In the genomic region with DNA sequence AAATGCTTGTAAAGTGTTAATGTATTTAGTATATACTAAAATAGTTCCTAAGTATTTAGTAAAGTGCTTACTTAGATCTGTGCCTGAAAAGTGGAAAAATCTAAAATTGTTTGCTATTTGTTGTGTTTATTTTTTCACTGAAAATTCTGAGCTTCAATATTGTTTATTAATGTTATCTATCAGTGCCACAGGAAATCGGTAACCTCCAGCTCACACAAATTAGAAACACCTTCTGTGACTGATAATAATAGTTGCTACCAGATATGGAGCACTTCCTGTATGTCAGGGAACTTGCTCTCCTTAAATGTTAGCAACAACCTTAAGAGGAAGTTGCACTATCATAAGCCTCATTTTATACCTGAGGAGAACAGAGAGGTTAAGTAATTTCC, we compare ENCODE assay signal across 8 cellular contexts. TPM values are rescaled to one million over a fixed set of nuclear protein-coding genes. Genes with fewer than 3 reads are reported as not detected.
DNase-seq lines count a peak whose midpoint lies in the region; ATAC-seq and TF ChIP-seq lines count a peak whose summit lies in the region.

No MANE protein-coding gene starts in this region.

- DNase-seq in AG04450 (ENCODE audit: low read depth, low spot score) (no peak), immature natural killer cell (no peak), thoracic aorta (ENCODE audit: low spot score) (no peak), NCI-H748 (lab: John Stamatoyannopoulos, UW; ENCODE audit: unreplicated experiment) (no peak)
- no peak for DNase-seq in activated naive CD4-positive, alpha-beta T cell treated with anti-CD3 and anti-CD28 coated beads, Interleukin-2, amount 50 U/mL, for 72 hours (ENCODE audit: low spot score in 2 of 2)
- no peak for DNase-seq in activated CD4-positive, alpha-beta T cell treated with anti-CD3 and anti-CD28 coated beads for 1 hour

- peak overlapping the region; percentile 80 for H3K4me3 ChIP-seq in AG04450 (ENCODE audit: low read depth, low read length)
- H3K4me3 ChIP-seq in thoracic aorta, result peak overlapping the region; percentile 95

- peak overlapping the region; percentile 95 to 98 for H3K27ac Mint-ChIP-seq in activated naive CD4-positive, alpha-beta T cell treated with anti-CD3 and anti-CD28 coated beads, Interleukin-2, amount 50 U/mL, for 72 hours
- H3K27ac Mint-ChIP-seq in immature natural killer cell, result peak overlapping the region; percentile 95 to 100 (median 98)

- no peak for TF ChIP-seq CTCF in AG04450 (IDR thresholded peaks at IDR 0.05; ENCODE audit: low read depth, low read length)
- TF ChIP-seq CTCF in thoracic aorta (IDR thresholded peaks at IDR 0.05), result no peak

- peaks cover 17 to 20% of the 10 kb centered on the region in 2 donors for H3K36me3 Mint-ChIP-seq in activated naive CD4-positive, alpha-beta T cell treated with anti-CD3 and anti-CD28 coated beads, Interleukin-2, amount 50 U/mL, for 72 hours
- peaks cover under 1 to 16% (median 10%) of the 10 kb centered on the region in 3 donors for H3K36me3 Mint-ChIP-seq in immature natural killer cell

- H3K4me3 Mint-ChIP-seq in immature natural killer cell, result peak overlapping the region; percentile 91 to 99 (median 96)

- peak; percentile 46 for ATAC-seq in GM19452 (IDR thresholded peaks at IDR 0.05; ENCODE audit: unreplicated experiment)
- ATAC-seq in HG03460 (IDR thresholded peaks at IDR 0.05; ENCODE audit: unreplicated experiment), result peak; percentile 35
- ATAC-seq in activated naive CD4-positive, alpha-beta T cell treated with anti-CD3 and anti-CD28 coated beads, Interleukin-2, amount 50 U/mL, for 72 hours, result peak in 1 of 2 donors; percentile 66
- ATAC-seq in thoracic aorta (ENCODE audit: insufficient number of reproducible peaks, low FRiP score, low read depth), result peak; percentile 4

- CTCF ChIA-PET in AG04450 (lab: Charles Lee), result interaction anchor here (1.1 to 5.2 kb wide), 13 partner anchors 10 to 314 kb away, joined by 3 to 110 read pairs (median 14); a partner anchor contains a TSS

- peak overlapping the region; percentile 91 for H3K27ac ChIP-seq in AG04450 (ENCODE audit: low read depth, low read length)
- peak overlapping the region; percentile 98 to 99 for H3K27ac ChIP-seq in thoracic aorta

- POLR2A ChIA-PET in AG04450 (lab: Yijun Ruan, JAX), result interaction anchor here (1.2 to 1.3 kb wide), 2 partner anchors 17 to 107 kb away, joined by 4 to 5 read pairs; no protein-coding TSS in a partner anchor

- H3K4me1 ChIP-seq in thoracic aorta (ENCODE audit: control insufficient read depth in 1 of 2, low read depth in 2 of 2), result peaks cover 19 to 45% of the 10 kb centered on the region in 2 donors

- H3K27me3 Mint-ChIP-seq in immature natural killer cell (ENCODE audit: low read depth in 3 of 3), result peaks cover 2 to 3% (median 2%) of the 10 kb centered on the region in 3 donors

- H3K9me3 ChIP-seq in AG04450 (ENCODE audit: control insufficient read depth, insufficient read depth, low read length) (no peaks in the 10 kb centered on the region; the same call in 1 of the 2 replicates), thoracic aorta (no peaks in the 10 kb centered on the region)

- H3K4me1 Mint-ChIP-seq in immature natural killer cell, result peaks cover 31 to 35% of the 10 kb centered on the region in 2 donors

- H3K36me3 ChIP-seq in thoracic aorta, result peaks cover 24% of the 10 kb centered on the region

- H3K9me3 Mint-ChIP-seq in activated naive CD4-positive, alpha-beta T cell treated with anti-CD3 and anti-CD28 coated beads, Interleukin-2, amount 50 U/mL, for 72 hours, result no peaks in the 10 kb centered on the region
- no peaks in the 10 kb centered on the region for H3K9me3 Mint-ChIP-seq in immature natural killer cell

- H3K27me3 ChIP-seq in AG04450 (ENCODE audit: control insufficient read depth, insufficient read depth, low read length) (no peaks in the 10 kb centered on the region), thoracic aorta (replicated peaks; ENCODE audit: insufficient read depth) (no peaks in the 10 kb centered on the region)

RNA-seq across cellular contexts. Expression of a gene that starts 0.7 kb away (rescaled TPM):
- polyA plus RNA-seq in AG04450 (2011; rRNA removed) (87.8 and 125 TPM in 2 replicates), immature natural killer cell (100 to 1,000 TPM in 2 of 3 donors, 10 to 100 TPM in 1; 74.6 to 146 (median 136) TPM)
- polyA minus RNA-seq in AG04450 (2011; rRNA and poly(A)+ RNA removed), result 128 and 185 TPM in 2 replicates
- total RNA-seq in activated naive CD4-positive, alpha-beta T cell treated with anti-CD3 and anti-CD28 coated beads, Interleukin-2, amount 50 U/mL, for 72 hours, result 10 to 100 TPM; 48.9 to 67.6 TPM
- 100 to 1,000 TPM; 158 to 209 TPM for total RNA-seq in thoracic aorta

RNA-seq across cellular contexts. Expression of a gene that starts 12.2 kb away (rescaled TPM):
- polyA plus RNA-seq in AG04450 (2011; rRNA removed), result 0.06 and 0.19 TPM in 2 replicates
- polyA minus RNA-seq in AG04450 (2011; rRNA and poly(A)+ RNA removed), result 0.23 TPM in 1 of 2 replicates, not detected in the other
- total RNA-seq in activated naive CD4-positive, alpha-beta T cell treated with anti-CD3 and anti-CD28 coated beads, Interleukin-2, amount 50 U/mL, for 72 hours, result 1 to 10 TPM in 1 of 2 donors, under 1 TPM in 1; 0.93 to 1.1 TPM
- polyA plus RNA-seq in immature natural killer cell, result under 1 TPM; 0.22 to 0.74 (median 0.66) TPM
- under 1 TPM in 1 of 2 donors, not detected in 1; 0.28 TPM for total RNA-seq in thoracic aorta

RNA-seq across cellular contexts. Expression of a gene that starts 34.4 kb away (rescaled TPM):
- polyA plus RNA-seq in AG04450 (2011; rRNA removed) (365 and 448 TPM in 2 replicates), immature natural killer cell (not detected)
- 257 and 350 TPM in 2 replicates for polyA minus RNA-seq in AG04450 (2011; rRNA and poly(A)+ RNA removed)
- 1 to 10 TPM in 1 of 2 donors, under 1 TPM in 1; 0.68 to 2.2 TPM for total RNA-seq in activated naive CD4-positive, alpha-beta T cell treated with anti-CD3 and anti-CD28 coated beads, Interleukin-2, amount 50 U/mL, for 72 hours
- total RNA-seq in thoracic aorta, result 100 to 1,000 TPM; 160 to 182 TPM

RNA-seq across cellular contexts. Expression of a gene that starts 41.1 kb away (rescaled TPM):
- polyA plus RNA-seq in AG04450 (2011; rRNA removed) (71.8 and 78.1 TPM in 2 replicates), immature natural killer cell (100 to 1,000 TPM in 2 of 3 donors, 10 to 100 TPM in 1; 56.8 to 188 (median 147) TPM)
- 17.4 and 20.0 TPM in 2 replicates for polyA minus RNA-seq in AG04450 (2011; rRNA and poly(A)+ RNA removed)
- 100 to 1,000 TPM; 112 to 146 TPM for total RNA-seq in activated naive CD4-positive, alpha-beta T cell treated with anti-CD3 and anti-CD28 coated beads, Interleukin-2, amount 50 U/mL, for 72 hours
- 10 to 100 TPM; 17.3 to 65.0 TPM for total RNA-seq in thoracic aorta

RNA-seq across cellular contexts. Expression of a gene that starts 48.1 kb away (rescaled TPM):
- polyA plus RNA-seq in AG04450 (2011; rRNA removed) (46.2 and 47.2 TPM in 2 replicates), immature natural killer cell (10 to 100 TPM; 80.9 to 91.9 (median 85.5) TPM)
- 73.1 and 79.5 TPM in 2 replicates for polyA minus RNA-seq in AG04450 (2011; rRNA and poly(A)+ RNA removed)
- total RNA-seq in activated naive CD4-positive, alpha-beta T cell treated with anti-CD3 and anti-CD28 coated beads, Interleukin-2, amount 50 U/mL, for 72 hours, result 10 to 100 TPM; 63.5 to 97.7 TPM
- total RNA-seq in thoracic aorta, result 100 to 1,000 TPM in 1 of 2 donors, 10 to 100 TPM in 1; 75.9 to 731 TPM

Comparison
In these comparisons a context has a peak if more than half of its experiments do, and no peak if none do; other contexts are left out.
1. RNA of a gene that starts 34.4 kb away (total RNA-seq): 160 to 182 TPM in thoracic aorta; 0.68 to 2.2 TPM in activated naive CD4-positive, alpha-beta T cell treated with anti-CD3 and anti-CD28 coated beads, Interleukin-2, amount 50 U/mL, for 72 hours; every median in the first group is over 10 times any median in the second.